9 cellular contexts compared by ENCODE assay signal in genomic region chr6:63573899-63574553, GRCh38. TPM values are rescaled to one million over a fixed set of nuclear protein-coding genes. Genes with fewer than 3 reads are reported as not detected.
DNase-seq lines count a peak whose midpoint lies in the region; FAIRE-seq and TF ChIP-seq lines count a peak whose summit lies in the region.
"Had no signal": no experiment of that assay in that cellular context is flagged by ENCODE, and none has a peak within 500 bp of the region (broad histone marks: within the 10 kb centered on the region; RNA-seq: fewer than 3 reads in every experiment).

No MANE protein-coding gene starts in this region.

- H3K4me3 Mint-ChIP-seq in activated CD4-positive, alpha-beta memory T cell treated with anti-CD3 and anti-CD28 coated beads for 36 hours, result peak overlapping the region; percentile 95

- H3K27me3 ChIP-seq in neuron (ENCODE audit: insufficient read depth, low read length), result no peaks in the 10 kb centered on the region

- H3K9me3 ChIP-seq in HEK293 (ENCODE audit: control insufficient read depth, insufficient read depth, low read depth, low read length) (no peaks in the 10 kb centered on the region), neuron (ENCODE audit: low read length) (no peaks in the 10 kb centered on the region)

- TF ChIP-seq CTCF in D721Med (IDR thresholded peaks at IDR 0.05; ENCODE audit: insufficient read depth, missing control alignments), result peak; percentile 61
- TF ChIP-seq CTCF in HEK293 (tag by site-specific recombination; IDR thresholded peaks at IDR 0.05), result peak; percentile 62; the same call in 1 of the 2 replicates

- peak overlapping the region; percentile 96 for H3K27ac ChIP-seq in HEK293 (ENCODE audit: extremely low read depth, low read depth, low read length)

- no peak for FAIRE-seq in D721Med (lab: Jason Lieb, UNC)
- no peak for FAIRE-seq in HTR-8/SVneo (lab: Jason Lieb, UNC)
- FAIRE-seq: endometrium had no signal

- peaks cover 23% of the 10 kb centered on the region for H3K36me3 Mint-ChIP-seq in activated CD4-positive, alpha-beta memory T cell treated with anti-CD3 and anti-CD28 coated beads for 36 hours

- peaks cover 34% of the 10 kb centered on the region for H3K4me1 Mint-ChIP-seq in activated CD4-positive, alpha-beta memory T cell treated with anti-CD3 and anti-CD28 coated beads for 36 hours (ENCODE audit: low read depth)

- H3K4me1 ChIP-seq in HEK293 (ENCODE audit: control insufficient read depth, insufficient read depth, low read length), result peaks cover 17% of the 10 kb centered on the region; the same call in 1 of the 2 replicates
- peaks cover 30% of the 10 kb centered on the region for H3K4me1 ChIP-seq in neuron (ENCODE audit: insufficient read depth, low read length)

- peak overlapping the region; percentile 96 for H3K27ac Mint-ChIP-seq in activated CD4-positive, alpha-beta memory T cell treated with anti-CD3 and anti-CD28 coated beads for 36 hours

- H3K4me3 ChIP-seq in HEK293 (ENCODE audit: low read depth, low read length) (peak overlapping the region; percentile 96), neuron (ENCODE audit: low read length) (peak overlapping the region; percentile 91)

- DNase-seq in D721Med (ENCODE audit: insufficient read length, low spot score) (no peak), NCI-H510A (lab: John Stamatoyannopoulos, UW) (peak; percentile 36), fibroblast of gingiva (ENCODE audit: low read depth) (peak; percentile 48), mesenteric fat pad (ENCODE audit: low spot score) (no peak), HTR-8/SVneo (ENCODE audit: insufficient read length, low spot score) (no peak)
- DNase-seq in activated CD4-positive, alpha-beta memory T cell treated with anti-CD3 and anti-CD28 coated beads for 36 hours, result peak; percentile 53

- no peak overlapping the region for H2AFZ ChIP-seq in neuron (ENCODE audit: low read depth, low read length)

- intact Hi-C loops in activated CD4-positive, alpha-beta memory T cell treated with anti-CD3 and anti-CD28 coated beads for 36 hours (cut with micrococcal nuclease), result loop anchor here (1.0 to 2.0 kb wide), 5 partner anchors 24 to 222 kb away; no protein-coding TSS in a partner anchor

- peaks cover 28 to 35% of the 10 kb centered on the region in 2 experiments for H3K36me3 ChIP-seq in HEK293 (ENCODE audit: control insufficient read depth in 2 of 2, insufficient read depth in 1 of 2, low read length in 2 of 2)
- peaks cover 27% of the 10 kb centered on the region for H3K36me3 ChIP-seq in neuron (ENCODE audit: insufficient read depth, low read length)

- CTCF ChIA-PET in HEK293 (lab: Yijun Ruan, JAX), result interaction anchor here (0.6 to 2.5 kb wide), 46 partner anchors 8 to 683 kb away, joined by 3 to 24 read pairs (median 4); partner anchors contain the start of gene PHF3
- CTCF ChIA-PET in activated CD4-positive, alpha-beta memory T cell treated with anti-CD3 and anti-CD28 coated beads for 36 hours (lab: Charles Lee), result interaction anchor here (0.6 to 2.5 kb wide), 13 partner anchors 9 to 221 kb away, joined by 3 to 24 read pairs (median 5); partner anchors contain the start of gene PHF3

- H3K27me3 Mint-ChIP-seq in activated CD4-positive, alpha-beta memory T cell treated with anti-CD3 and anti-CD28 coated beads for 36 hours, result no peaks in the 10 kb centered on the region

- POLR2A ChIA-PET in HEK293 (lab: Yijun Ruan, JAX), result interaction anchor here (0.6 to 2.0 kb wide), 14 partner anchors 9 to 256 kb away, joined by 3 to 13 read pairs (median 4); partner anchors contain the start of gene PHF3
- POLR2A ChIA-PET in activated CD4-positive, alpha-beta memory T cell treated with anti-CD3 and anti-CD28 coated beads for 36 hours (lab: Charles Lee), result interaction anchor here (1.4 to 1.5 kb wide), 2 partner anchors 25 to 62 kb away, joined by 5 read pairs; partner anchors contain the start of gene PHF3

- H3K9me3 Mint-ChIP-seq in activated CD4-positive, alpha-beta memory T cell treated with anti-CD3 and anti-CD28 coated beads for 36 hours, result no peaks in the 10 kb centered on the region

TF ChIP-seq in HEK293, 187 proteins besides CTCF, POLR2A, EP300 and RAD21 (continues in another document):
- TF ChIP-seq ZNF548 (tag by site-specific recombination; IDR thresholded peaks at IDR 0.05), result no peak
- TF ChIP-seq PATZ1 (tag by site-specific recombination; IDR thresholded peaks at IDR 0.05), result no peak
- no peak for TF ChIP-seq ZNF223 (tag by site-specific recombination; IDR thresholded peaks at IDR 0.05)
- no peak for TF ChIP-seq ZNF157 (tag by site-specific recombination; IDR thresholded peaks at IDR 0.05)
- no peak for TF ChIP-seq MYNN (tag by site-specific recombination; IDR thresholded peaks at IDR 0.05; ENCODE audit: borderline replicate concordance)
- peak; percentile 92 for TF ChIP-seq IKZF3 (tag by site-specific recombination; IDR thresholded peaks at IDR 0.05)
- no peak for TF ChIP-seq ZNF266 (tag by site-specific recombination; IDR thresholded peaks at IDR 0.05; ENCODE audit: low read depth)
- TF ChIP-seq OSR2 (tag by site-specific recombination; IDR thresholded peaks at IDR 0.05), result no peak
- TF ChIP-seq ZNF341 (tag by site-specific recombination; IDR thresholded peaks at IDR 0.05; ENCODE audit: low read depth), result no peak
- TF ChIP-seq ZIC2 (tag by site-specific recombination; IDR thresholded peaks at IDR 0.05), result 0 out of 2 replicates have a peak, but pooled peaks have one; percentile 28
- no peak for TF ChIP-seq ZNF10 (tag by site-specific recombination; IDR thresholded peaks at IDR 0.05)
- TF ChIP-seq ZNF48 (tag by site-specific recombination; IDR thresholded peaks at IDR 0.05), result no peak
- no peak for TF ChIP-seq ZNF707 (tag by site-specific recombination; IDR thresholded peaks at IDR 0.05)
- no peak for TF ChIP-seq SCRT2 (tag by site-specific recombination; IDR thresholded peaks at IDR 0.05)
- TF ChIP-seq RBAK (tag by site-specific recombination; IDR thresholded peaks at IDR 0.05), result no peak
- peak; percentile 62; the same call in 1 of the 2 replicates for TF ChIP-seq ZNF366 (tag by site-specific recombination; conservative IDR thresholded peaks at IDR 0.05)
- no peak for TF ChIP-seq ZNF510 (tag by site-specific recombination; IDR thresholded peaks at IDR 0.05; ENCODE audit: insufficient replicate concordance)
- TF ChIP-seq AEBP2 (tag by site-specific recombination; IDR thresholded peaks at IDR 0.05; ENCODE audit: borderline replicate concordance), result no peak
- TF ChIP-seq ZNF426 (tag by site-specific recombination; IDR thresholded peaks at IDR 0.05), result no peak
- TF ChIP-seq GLI4 (tag by site-specific recombination; IDR thresholded peaks at IDR 0.05), result no peak
- TF ChIP-seq ZNF629 (tag by site-specific recombination; IDR thresholded peaks at IDR 0.05), result no peak
- no peak for TF ChIP-seq ZNF292 (tag by site-specific recombination; IDR thresholded peaks at IDR 0.05; ENCODE audit: borderline replicate concordance, low read depth)
- TF ChIP-seq ZNF610 (tag by site-specific recombination; IDR thresholded peaks at IDR 0.05; ENCODE audit: borderline replicate concordance), result no peak
- TF ChIP-seq ZBTB20 (tag by site-specific recombination; IDR thresholded peaks at IDR 0.05), result peak; percentile 0
- no peak for TF ChIP-seq ZNF792 (tag by site-specific recombination; IDR thresholded peaks at IDR 0.05)
- TF ChIP-seq ZNF114 (tag by site-specific recombination; IDR thresholded peaks at IDR 0.05), result no peak

RNA-seq across cellular contexts. Expression of gene PTP4A1, which starts 1.7 kb away (rescaled TPM):
- 10 to 100 TPM; 45.1 to 49.3 TPM for total RNA-seq in activated CD4-positive, alpha-beta memory T cell treated with anti-CD3 and anti-CD28 coated beads for 36 hours
- total RNA-seq in mesenteric fat pad, result 34.3 TPM

Comparison
In these comparisons a context has a peak if more than half of its experiments do, and no peak if none do; other contexts are left out.
1. DNase-seq: peak in NCI-H510A (single experiment), activated CD4-positive, alpha-beta memory T cell treated with anti-CD3 and anti-CD28 coated beads for 36 hours (single experiment) and fibroblast of gingiva (single experiment); none in D721Med (single experiment), mesenteric fat pad (single experiment) and HTR-8/SVneo (single experiment).